ENCODE assay signal across 1 cellular context in genomic region chr2:73233932-73234832, GRCh38.
TF ChIP-seq lines count a peak whose summit lies in the region.

TSS of gene CCT7 (plus strand) at chr2:73234308. CDS start at chr2:73234379, 71 bp downstream.

TF ChIP-seq in HepG2, 621 proteins besides CTCF, POLR2A, EP300 and RAD21 (continued from another document and continues in another):
- no peak; the same call in 1 of the 2 replicates for TF ChIP-seq AKNA (CRISPR knock-in tag; IDR thresholded peaks at IDR 0.05; ENCODE audit: borderline replicate concordance)
- TF ChIP-seq ZNF3 (CRISPR knock-in tag; IDR thresholded peaks at IDR 0.05): no peak; the same call in 1 of the 2 replicates
- TF ChIP-seq BCL3 (CRISPR knock-in tag; IDR thresholded peaks at IDR 0.05): no peak
- peak; percentile 81; the same call in 1 of the 2 replicates for TF ChIP-seq KAT7 (CRISPR knock-in tag; IDR thresholded peaks at IDR 0.05; ENCODE audit: borderline replicate concordance)
- peak; percentile 58; the same call in 1 of the 2 replicates for TF ChIP-seq ZNF546 (CRISPR knock-in tag; conservative IDR thresholded peaks at IDR 0.05)
- TF ChIP-seq ZNF432 (CRISPR knock-in tag; IDR thresholded peaks at IDR 0.05; ENCODE audit: borderline replicate concordance): no peak
- TF ChIP-seq UBTF (CRISPR knock-in tag; IDR thresholded peaks at IDR 0.05): peak; percentile 97
- TF ChIP-seq MXD1 (CRISPR knock-in tag; IDR thresholded peaks at IDR 0.05): peak; percentile 90
- TF ChIP-seq TCF12 (IDR thresholded peaks at IDR 0.05): no peak
- no peak for TF ChIP-seq TCF12 (CRISPR knock-in tag; IDR thresholded peaks at IDR 0.05)
- no peak for TF ChIP-seq CC2D1A (CRISPR knock-in tag; IDR thresholded peaks at IDR 0.05)
- no peak for TF ChIP-seq CHCHD3 (CRISPR knock-in tag; IDR thresholded peaks at IDR 0.05)
- no peak for TF ChIP-seq ZUFSP (CRISPR knock-in tag; IDR thresholded peaks at IDR 0.05; ENCODE audit: borderline replicate concordance)
- peak; percentile 72; the same call in 1 of the 2 replicates for TF ChIP-seq KLF15 (CRISPR knock-in tag; IDR thresholded peaks at IDR 0.05; ENCODE audit: borderline replicate concordance)
- no peak; the same call in 1 of the 2 replicates for TF ChIP-seq LBX2 (CRISPR knock-in tag; IDR thresholded peaks at IDR 0.05; ENCODE audit: borderline replicate concordance)
- peak; percentile 49; the same call in 1 of the 2 replicates for TF ChIP-seq ZNF607 (CRISPR knock-in tag; IDR thresholded peaks at IDR 0.05; ENCODE audit: borderline replicate concordance)
- TF ChIP-seq ZNF879 (CRISPR knock-in tag; IDR thresholded peaks at IDR 0.05): 0 out of 2 replicates have a peak, but pooled peaks have one; percentile 20
- TF ChIP-seq ZZZ3 (CRISPR knock-in tag; IDR thresholded peaks at IDR 0.05; ENCODE audit: borderline replicate concordance): peak; percentile 100; the same call in 1 of the 2 replicates
- peak; percentile 91; the same call in 1 of the 2 replicates for TF ChIP-seq ZBED4 (CRISPR knock-in tag; IDR thresholded peaks at IDR 0.05; ENCODE audit: borderline replicate concordance)
- TF ChIP-seq ZMAT5 (CRISPR knock-in tag; IDR thresholded peaks at IDR 0.05; ENCODE audit: borderline replicate concordance, low read depth): 0 out of 2 replicates have a peak, but pooled peaks have one; percentile 76
- TF ChIP-seq ZNF441 (CRISPR knock-in tag; IDR thresholded peaks at IDR 0.05; ENCODE audit: borderline replicate concordance): peak; percentile 72; the same call in 1 of the 2 replicates
- TF ChIP-seq ZNF44 (CRISPR knock-in tag; IDR thresholded peaks at IDR 0.05): peak; percentile 84
- TF ChIP-seq THAP11 (CRISPR knock-in tag; IDR thresholded peaks at IDR 0.05): peak; percentile 96
- TF ChIP-seq STAG1 (CRISPR knock-in tag; IDR thresholded peaks at IDR 0.05): no peak
- peak; percentile 76; the same call in 1 of the 2 replicates for TF ChIP-seq POGK (CRISPR knock-in tag; conservative IDR thresholded peaks at IDR 0.05)
- TF ChIP-seq ADNP (CRISPR knock-in tag; IDR thresholded peaks at IDR 0.05): no peak
- TF ChIP-seq TBL1XR1 (IDR thresholded peaks at IDR 0.05; ENCODE audit: borderline replicate concordance, low read length, partially characterized antibody): peak; percentile 64
- no peak for TF ChIP-seq PRMT3 (CRISPR knock-in tag; IDR thresholded peaks at IDR 0.05; ENCODE audit: borderline replicate concordance, low read depth)
- TF ChIP-seq POLR2AphosphoS5 (IDR thresholded peaks at IDR 0.05; ENCODE audit: low read depth, low read length): peak; percentile 98
- TF ChIP-seq NFKB2 (CRISPR knock-in tag; IDR thresholded peaks at IDR 0.05; ENCODE audit: borderline replicate concordance): peak; percentile 96
- peak; percentile 26; the same call in 1 of the 2 replicates for TF ChIP-seq FIP1L1 (IDR thresholded peaks at IDR 0.05; ENCODE audit: borderline replicate concordance, insufficient read depth, low read depth, low read length)
- TF ChIP-seq ZNF382 (CRISPR knock-in tag; IDR thresholded peaks at IDR 0.05; ENCODE audit: borderline replicate concordance): no peak
- TF ChIP-seq ZNF329 (CRISPR knock-in tag; IDR thresholded peaks at IDR 0.05; ENCODE audit: low read depth): 0 out of 2 replicates have a peak, but pooled peaks have one; percentile 55
- TF ChIP-seq ZNF414 (CRISPR knock-in tag; IDR thresholded peaks at IDR 0.05): peak; percentile 8; the same call in 1 of the 2 replicates
- TF ChIP-seq ZKSCAN5 (CRISPR knock-in tag; IDR thresholded peaks at IDR 0.05): no peak
- TF ChIP-seq TEAD3 (CRISPR knock-in tag; optimal IDR thresholded peaks at IDR 0.05; ENCODE audit: borderline replicate concordance): peak; percentile 63
- TF ChIP-seq SP4 (CRISPR knock-in tag; IDR thresholded peaks at IDR 0.05): no peak; the same call in 1 of the 2 replicates
- peak; percentile 75 for TF ChIP-seq ZNF703 (CRISPR knock-in tag; IDR thresholded peaks at IDR 0.05; ENCODE audit: borderline replicate concordance)
- no peak for TF ChIP-seq ZFP36 (IDR thresholded peaks at IDR 0.05; ENCODE audit: borderline replicate concordance, low read depth, low read length, partially characterized antibody)
- TF ChIP-seq ZNF235 (CRISPR knock-in tag; IDR thresholded peaks at IDR 0.05; ENCODE audit: borderline replicate concordance): no peak; the same call in 1 of the 2 replicates
- no peak; the same call in 1 of the 2 replicates for TF ChIP-seq NR2F2 (IDR thresholded peaks at IDR 0.05; ENCODE audit: borderline replicate concordance, low read depth)
- TF ChIP-seq ATF5 (CRISPR knock-in tag; IDR thresholded peaks at IDR 0.05; ENCODE audit: low read depth): no peak; the same call in 1 of the 2 replicates
